ENCODE assay signal across 9 cellular contexts in genomic region chr15:70853270-70853854, GRCh38. TPM values are rescaled to one million over a fixed set of nuclear protein-coding genes. Genes with fewer than 3 reads are reported as not detected.
DNase-seq lines count a peak whose midpoint lies in the region; ATAC-seq and TF ChIP-seq lines count a peak whose summit lies in the region.
"Had no signal": no experiment of that assay in that cellular context is flagged by ENCODE, and none has a peak within 500 bp of the region (broad histone marks: within the 10 kb centered on the region; RNA-seq: fewer than 3 reads in every experiment).

No MANE protein-coding gene starts in this region.

- H3K4me1 Mint-ChIP-seq in naive B cell, result peaks cover 5 to 12% (median 6%) of the 10 kb centered on the region in 3 donors

- 16% methylated on average over 10 of the region's 38 CpGs for WGBS in esophagus muscularis mucosa

- peaks cover 40 to 60% (median 51%) of the 10 kb centered on the region in 4 donors for H3K4me1 ChIP-seq in esophagus muscularis mucosa

- intact Hi-C loops in esophagus muscularis mucosa (cut with DNase I), result no loop called here

- peaks cover 0 to 9% (median 4%) of the 10 kb centered on the region in 4 donors for H3K36me3 ChIP-seq in esophagus muscularis mucosa

- H3K27ac Mint-ChIP-seq in naive B cell, result no peak overlapping the region
- H3K27ac Mint-ChIP-seq: activated naive CD4-positive, alpha-beta T cell treated with anti-CD3 and anti-CD28 coated beads, Interleukin-2, amount 50 U/mL, for 72 hours had no signal

- no peaks in the 10 kb centered on the region for H3K27me3 ChIP-seq in esophagus muscularis mucosa

- no peaks in the 10 kb centered on the region for H3K36me3 Mint-ChIP-seq in naive B cell

- H3K27me3 Mint-ChIP-seq in naive B cell, result peaks cover 59 to 62% (median 60%) of the 10 kb centered on the region in 3 donors

- peak overlapping the region; percentile 78 to 86 (median 80) for H3K4me3 ChIP-seq in esophagus muscularis mucosa

- no peak for TF ChIP-seq EP300 in esophagus muscularis mucosa (IDR thresholded peaks at IDR 0.05)

- H3K9me3 ChIP-seq in esophagus muscularis mucosa, result no peaks in the 10 kb centered on the region

- peak overlapping the region; percentile 45 to 87 (median 78) for H3K4me3 Mint-ChIP-seq in naive B cell

- peak overlapping the region; percentile 89 to 93 (median 90) for H3K27ac ChIP-seq in esophagus muscularis mucosa (replicated peaks in 1 of 4)

- DNase-seq in activated T-cell treated with anti-CD3 and anti-CD28 coated beads for 48 hours (ENCODE audit: low read depth) (peak; percentile 14), activated T-cell treated with anti-CD3 and anti-CD28 coated beads for 4 hours (no peak), SW480 (ENCODE audit: low spot score) (peak; percentile 39), esophagus muscularis mucosa (ENCODE audit: extremely low spot score) (no peak), naive B cell (no peak), SIG-M5 treated with dmso at 0.1 percent for 504 hours (lab: John Stamatoyannopoulos, UW; ENCODE audit: unreplicated experiment) (no peak)

- ATAC-seq in naive B cell (ENCODE audit: low read depth in 2 of 2), result peak in 1 of 2 donors; percentile 18
- ATAC-seq in HG02885 (IDR thresholded peaks at IDR 0.05; ENCODE audit: poor library complexity, unreplicated experiment), result no peak
- ATAC-seq in HG03571 (IDR thresholded peaks at IDR 0.05; ENCODE audit: unreplicated experiment), result no peak

- TF ChIP-seq CTCF in esophagus muscularis mucosa (IDR thresholded peaks at IDR 0.05), result no peak

- no peaks in the 10 kb centered on the region for H3K9me3 Mint-ChIP-seq in naive B cell
- H3K9me3 Mint-ChIP-seq: activated naive CD4-positive, alpha-beta T cell treated with anti-CD3 and anti-CD28 coated beads, Interleukin-2, amount 50 U/mL, for 72 hours had no signal

- TF ChIP-seq POLR2A in esophagus muscularis mucosa (IDR thresholded peaks at IDR 0.05; ENCODE audit: low read depth), result no peak

RNA-seq across cellular contexts. Expression of gene LARP6, which starts 0.6 kb away (rescaled TPM):
- 10 to 100 TPM; 21.2 to 36.3 (median 32.7) TPM for total RNA-seq in esophagus muscularis mucosa
- not detected for polyA plus RNA-seq in naive B cell (ENCODE audit: low read depth in 6 of 6)

RNA-seq across cellular contexts. Expression of gene THAP10, which starts 38.9 kb away (rescaled TPM):
- total RNA-seq in esophagus muscularis mucosa, result 1 to 10 TPM; 1.3 to 3.4 (median 2.5) TPM
- polyA plus RNA-seq in naive B cell (ENCODE audit: low read depth in 6 of 6), result under 1 TPM in 2 of 6 donors, not detected in 4; 0.13 to 0.19 TPM

RNA-seq across cellular contexts. Expression of gene LRRC49, which starts 39.3 kb away (rescaled TPM):
- 10 to 100 TPM in 1 of 4 donors, 1 to 10 TPM in 3; 3.3 to 10.4 (median 7.0) TPM for total RNA-seq in esophagus muscularis mucosa
- polyA plus RNA-seq in naive B cell (ENCODE audit: low read depth in 6 of 6), result under 1 TPM in 2 of 6 donors, not detected in 4; 0.26 to 0.63 TPM
- total RNA-seq: activated naive CD4-positive, alpha-beta T cell treated with anti-CD3 and anti-CD28 coated beads, Interleukin-2, amount 50 U/mL, for 72 hours had no signal

Comparison
In these comparisons a context has a peak if more than half of its experiments do, and no peak if none do; other contexts are left out.
1. DNase-seq: peak in activated T-cell treated with anti-CD3 and anti-CD28 coated beads for 48 hours (single experiment) and SW480 (single experiment); none in activated T-cell treated with anti-CD3 and anti-CD28 coated beads for 4 hours (single experiment), esophagus muscularis mucosa (single experiment), naive B cell (single experiment) and SIG-M5 treated with dmso at 0.1 percent for 504 hours (single experiment).